In genomic region chr9:84216151-84216550, GRCh38 we compare ENCODE assay signal across 13 cellular contexts.
"Had no signal": no experiment of that assay in that cellular context is flagged by ENCODE, and none has a peak within 500 bp of the region (broad histone marks: within the 10 kb centered on the region; RNA-seq: fewer than 3 reads in every experiment).

No MANE protein-coding gene starts in this region.

- H3K36me3 Mint-ChIP-seq: neural progenitor cell had no signal

- H3K9me3 Mint-ChIP-seq: activated T-helper 17 cell treated with anti-CD3 and anti-CD28 coated beads, Interleukin-2, amount 50 U/mL, for 72 hours; effector memory CD8-positive, alpha-beta T cell had no signal

- H3K4me3 Mint-ChIP-seq: activated T-helper 17 cell treated with anti-CD3 and anti-CD28 coated beads, Interleukin-2, amount 50 U/mL, for 72 hours; effector memory CD8-positive, alpha-beta T cell; neural progenitor cell had no signal

- DNase-seq: activated CD4-positive, alpha-beta T cell treated with anti-CD3 and anti-CD28 coated beads, Interleukin-2, amount 50 U/mL, for 4 hours; activated CD4-positive, CD25-positive, alpha-beta regulatory T cell treated with anti-CD3 and anti-CD28 coated beads, Interleukin-2, amount 50 U/mL, for 72 hours; activated naive CD4-positive, alpha-beta T cell treated with Interleukin-2 at 50 U/mL for 16 hours; dermis blood vessel endothelial cell; effector memory CD8-positive, alpha-beta T cell; heart right ventricle; midbrain; sigmoid colon; stimulated activated CD4-positive, alpha-beta T cell treated with anti-CD3 and anti-CD28 coated beads, Interleukin-12 subunit alpha, Interleukin-12 subunit beta, amount 100 ng/mL, for 4 hours; stimulated activated CD4-positive, alpha-beta T cell treated with anti-CD3 and anti-CD28 coated beads, Interleukin-2, amount 100 ng/mL, for 24 hours; stomach had no signal

- H3K4me1 Mint-ChIP-seq: neural progenitor cell had no signal

- H3K27ac Mint-ChIP-seq: activated T-helper 17 cell treated with anti-CD3 and anti-CD28 coated beads, Interleukin-2, amount 50 U/mL, for 72 hours; effector memory CD8-positive, alpha-beta T cell; neural progenitor cell had no signal
